ENCODE assay signal across 29 cellular contexts in the genomic region with DNA sequence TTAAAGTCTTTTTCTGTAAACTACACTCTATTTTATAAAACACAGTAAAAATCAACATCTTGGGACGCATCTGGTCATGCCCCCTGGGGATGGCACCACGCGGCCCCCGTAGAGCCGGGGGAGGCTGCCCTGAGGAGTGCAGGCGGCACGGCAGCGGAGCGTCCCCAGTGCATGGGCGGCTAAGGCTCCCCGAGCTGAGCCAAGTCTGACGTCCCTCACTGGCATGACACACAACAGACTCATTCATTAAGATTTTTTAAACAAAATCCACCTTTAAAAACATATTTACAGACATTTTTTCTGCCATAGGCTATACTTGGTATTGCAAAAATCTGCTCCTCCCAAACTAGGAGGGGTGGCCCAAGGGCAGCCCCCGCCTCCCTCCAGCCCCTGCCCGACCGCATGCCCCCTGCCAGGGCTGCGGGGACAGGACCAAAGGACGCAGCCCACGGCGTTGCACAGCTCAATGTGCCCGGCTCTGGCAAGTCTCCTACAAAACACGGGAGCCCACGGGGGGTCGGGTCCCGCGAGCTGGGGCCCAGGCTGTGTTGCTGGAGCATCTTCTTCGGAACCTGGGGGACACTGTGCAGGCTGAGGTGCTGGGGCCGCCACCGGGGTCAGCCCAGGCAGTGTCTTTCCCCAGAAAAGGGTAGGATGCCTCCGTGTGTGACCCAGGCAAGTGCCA. TPM values are rescaled to one million over a fixed set of nuclear protein-coding genes. Genes with fewer than 3 reads are reported as not detected.
A peak's percentile ranks its signal among the peaks of the same experiment; 100 is the strongest.
DNase-seq lines count a peak whose midpoint lies in the region; ATAC-seq and TF ChIP-seq lines count a peak whose summit lies in the region.
"Had no signal": no experiment of that assay in that cellular context is flagged by ENCODE, and none has a peak within 500 bp of the region (broad histone marks: within the 10 kb centered on the region; RNA-seq: fewer than 3 reads in every experiment).

No MANE protein-coding gene starts in this region.

- H3K9me3 Mint-ChIP-seq in neural crest cell, result no peaks in the 10 kb centered on the region
- H3K9me3 Mint-ChIP-seq: activated B cell treated with CpG ODN at 0.5 μM for 24 hours; activated T-helper 1 cell treated with anti-CD3 and anti-CD28 coated beads, Interleukin-12 subunit alpha, Interleukin-12 subunit beta, Interleukin-2, Interleukin-4 antibody, amounts not matched to agents 30 ng/mL and 10 ng/mL and 1 ng/mL, durations not matched to agents 14 hours and 24 hours and 36 hours; H9; neural progenitor cell had no signal

- H3K9me3 ChIP-seq in BLaER1, result no peaks in the 10 kb centered on the region
- no peaks in the 10 kb centered on the region for H3K9me3 ChIP-seq in adipocyte (ENCODE audit: control insufficient read depth, low read length)
- H3K9me3 ChIP-seq: upper lobe of right lung had no signal

- peaks cover 19% of the 10 kb centered on the region for H3K4me1 ChIP-seq in BLaER1
- no peaks in the 10 kb centered on the region for H3K4me1 ChIP-seq in adipocyte (ENCODE audit: control insufficient read depth, insufficient read depth, low read length)
- H3K4me1 ChIP-seq: neural progenitor cell, upper lobe of right lung had no signal

- peak overlapping the region; percentile 50 for H3K4me2 ChIP-seq in BLaER1
- H3K4me2 ChIP-seq: neural progenitor cell had no signal

- TF ChIP-seq CTCF in neural crest cell (conservative IDR thresholded peaks at IDR 0.05), result no peak

- no peak for ATAC-seq in GM19328 (IDR thresholded peaks at IDR 0.05; ENCODE audit: unreplicated experiment)
- ATAC-seq: esophagus mucosa, Right ventricle myocardium inferior had no signal

- H3K36me3 ChIP-seq in BLaER1 (peaks cover 55% of the 10 kb centered on the region), adipocyte (ENCODE audit: control insufficient read depth, insufficient read depth, low read length, severe bottlenecking) (peaks cover 32% of the 10 kb centered on the region)
- H3K36me3 ChIP-seq: neural progenitor cell had no signal

- H3K27me3 ChIP-seq in BLaER1 (no peaks in the 10 kb centered on the region), adipocyte (replicated peaks; ENCODE audit: control insufficient read depth, insufficient read depth, low read length) (peaks cover 6% of the 10 kb centered on the region)
- H3K27me3 ChIP-seq: neural progenitor cell, upper lobe of right lung had no signal

- no peaks in the 10 kb centered on the region for H3K27me3 Mint-ChIP-seq in neural crest cell (ENCODE audit: low read depth)
- H3K27me3 Mint-ChIP-seq: activated B cell treated with CpG ODN at 0.5 μM for 24 hours had no signal

- peak; percentile 59 for DNase-seq in adipocyte (ENCODE audit: low read depth)
- DNase-seq in epidermal melanocyte (ENCODE audit: insufficient read length, low spot score), result peak; percentile 83
- DNase-seq in neural crest cell (ENCODE audit: low read depth, low spot score), result no peak
- DNase-seq in NCI-H2081 (lab: John Stamatoyannopoulos, UW), result no peak
- no peak for DNase-seq in stimulated activated CD4-positive, alpha-beta T cell treated with anti-CD3 and anti-CD28 coated beads, Interleukin-4, amount 100 ng/mL, for 24 hours
- no peak for DNase-seq in NCI-H146 (lab: John Stamatoyannopoulos, UW)
- DNase-seq: activated B cell treated with CpG ODN at 0.5 μM for 24 hours; activated naive CD4-positive, alpha-beta T cell treated with anti-CD3 and anti-CD28 coated beads, Interleukin-2, amount 10 ng/mL, durations not matched to agents 7 days and 5 days; aorta; Calu3; DND-41; effector memory CD4-positive, alpha-beta T cell; H9; kidney; NCI-H1105 treated with DMSO at 0.1 percent for 48 hours; NCI-H2081 treated with DMSO at 0.1 percent for 48 hours; NCI-H345; NCI-H82; SW 1271; T1000; upper lobe of right lung had no signal

- H3K27ac Mint-ChIP-seq in neural crest cell (ENCODE audit: unreplicated experiment), result no peak overlapping the region
- H3K27ac Mint-ChIP-seq: activated B cell treated with CpG ODN at 0.5 μM for 24 hours; activated naive CD4-positive, alpha-beta T cell treated with anti-CD3 and anti-CD28 coated beads, Interleukin-2, amount 10 ng/mL, durations not matched to agents 7 days and 5 days; activated T-helper 1 cell treated with anti-CD3 and anti-CD28 coated beads, Interleukin-12 subunit alpha, Interleukin-12 subunit beta, Interleukin-2, Interleukin-4 antibody, amounts not matched to agents 30 ng/mL and 10 ng/mL and 1 ng/mL, durations not matched to agents 14 hours and 24 hours and 36 hours; neural progenitor cell; progenitor cell of endocrine pancreas had no signal

- H3K4me3 Mint-ChIP-seq in neural crest cell, result peak overlapping the region; percentile 6
- H3K4me3 Mint-ChIP-seq: activated B cell treated with CpG ODN at 0.5 μM for 24 hours; activated naive CD4-positive, alpha-beta T cell treated with anti-CD3 and anti-CD28 coated beads, Interleukin-2, amount 10 ng/mL, durations not matched to agents 7 days and 5 days; activated T-helper 1 cell treated with anti-CD3 and anti-CD28 coated beads, Interleukin-12 subunit alpha, Interleukin-12 subunit beta, Interleukin-2, Interleukin-4 antibody, amounts not matched to agents 30 ng/mL and 10 ng/mL and 1 ng/mL, durations not matched to agents 14 hours and 24 hours and 36 hours; H9; neural progenitor cell had no signal

- peaks cover 57% of the 10 kb centered on the region for H4K20me1 ChIP-seq in BLaER1

- no peak overlapping the region for H3K27ac ChIP-seq in BLaER1
- H3K27ac ChIP-seq: upper lobe of right lung had no signal

- no peak overlapping the region for H3K4me3 ChIP-seq in BLaER1
- no peak overlapping the region for H3K4me3 ChIP-seq in adipocyte (ENCODE audit: low read length)
- H3K4me3 ChIP-seq: lung, neural progenitor cell, upper lobe of right lung had no signal

- H3K9ac ChIP-seq in BLaER1 (peak overlapping the region; percentile 57), adipocyte (ENCODE audit: low read length) (no peak overlapping the region)

- no peaks in the 10 kb centered on the region for H3K36me3 Mint-ChIP-seq in neural crest cell (ENCODE audit: low read depth)

- no peaks in the 10 kb centered on the region for H3K4me1 Mint-ChIP-seq in neural crest cell
- H3K4me1 Mint-ChIP-seq: activated B cell treated with CpG ODN at 0.5 μM for 24 hours; activated naive CD4-positive, alpha-beta T cell treated with anti-CD3 and anti-CD28 coated beads, Interleukin-2, amount 10 ng/mL, durations not matched to agents 7 days and 5 days; H9 had no signal

RNA-seq across cellular contexts. Expression of gene SEC16A, which starts 11.8 kb away (rescaled TPM):
- total RNA-seq in neural crest cell, result 77.2 and 79.4 TPM in 2 replicates

RNA-seq across cellular contexts. Expression of gene NOTCH1, which starts 51.2 kb away (rescaled TPM):
- 99.0 and 99.7 TPM in 2 replicates for total RNA-seq in neural crest cell

RNA-seq across cellular contexts. Expression of gene INPP5E, which starts 55.0 kb away (rescaled TPM):
- 28.7 and 29.6 TPM in 2 replicates for total RNA-seq in neural crest cell

Comparison
In these comparisons a context has a peak if more than half of its experiments do, and no peak if none do; other contexts are left out.
1. DNase-seq: peak in adipocyte (single experiment) and epidermal melanocyte (single experiment); none in neural crest cell (single experiment), NCI-H2081 (0 of 2), stimulated activated CD4-positive, alpha-beta T cell treated with anti-CD3 and anti-CD28 coated beads, Interleukin-4, amount 100 ng/mL, for 24 hours (single experiment) and NCI-H146 (single experiment).